ENCODE assay signal across 18 cellular contexts in the genomic region with DNA sequence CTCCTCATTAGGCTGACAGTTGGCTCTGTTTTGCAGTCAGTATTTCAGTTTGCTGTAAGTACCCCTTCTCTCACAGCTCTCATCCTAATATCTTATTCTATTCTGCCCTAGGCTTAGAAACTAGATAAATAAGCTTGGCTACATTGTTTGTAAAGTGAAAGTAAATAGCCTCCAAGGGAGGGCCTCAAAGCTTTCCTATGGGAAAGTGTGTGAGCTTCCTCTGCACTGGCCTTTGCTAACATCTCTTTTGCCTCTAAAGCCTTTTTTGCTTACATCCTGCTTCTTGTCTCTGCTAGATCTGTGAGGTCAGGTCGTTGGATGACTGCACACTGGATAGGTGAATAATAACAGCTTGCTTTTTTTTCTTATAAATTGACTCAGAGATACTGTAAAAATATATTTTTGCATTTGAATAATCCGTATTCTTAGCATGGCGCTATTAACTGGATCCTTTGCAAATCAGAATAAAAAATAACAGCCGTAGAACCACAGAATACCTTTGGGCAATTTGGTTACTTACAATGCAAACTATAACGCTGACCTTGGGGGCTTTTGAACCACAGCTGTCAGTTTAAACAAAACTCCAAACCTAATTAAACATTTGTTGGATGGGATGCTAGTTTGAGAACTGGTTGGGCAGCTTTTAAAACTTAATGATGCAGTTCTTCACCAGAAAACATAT. TPM values are rescaled to one million over a fixed set of nuclear protein-coding genes. Genes with fewer than 3 reads are reported as not detected.
DNase-seq lines count a peak whose midpoint lies in the region; ATAC-seq and TF ChIP-seq lines count a peak whose summit lies in the region.
"Had no signal": no experiment of that assay in that cellular context is flagged by ENCODE, and none has a peak within 500 bp of the region (broad histone marks: within the 10 kb centered on the region; RNA-seq: fewer than 3 reads in every experiment).

No MANE protein-coding gene starts in this region.

- TF ChIP-seq CTCF in WTC11 (IDR thresholded peaks at IDR 0.05) (no peak), esophagus squamous epithelium (IDR thresholded peaks at IDR 0.05) (no peak)

- ATAC-seq in WTC11 (peak; percentile 66), left lobe of liver (peak; percentile 74), HG02884 (IDR thresholded peaks at IDR 0.05; ENCODE audit: unreplicated experiment) (no peak), sciatic nerve (no peak)
- ATAC-seq: stimulated activated naive CD8-positive, alpha-beta T cell treated with anti-CD3 and anti-CD28 coated beads, Interleukin-15, Interleukin-2, amounts not matched to agents 100 U/mL and 50 U/mL, for 24 hours had no signal

- no peaks in the 10 kb centered on the region for H3K36me3 ChIP-seq in esophagus squamous epithelium
- H3K36me3 ChIP-seq: ovary, uterus had no signal

- H3K27ac ChIP-seq in esophagus squamous epithelium = no peak overlapping the region
- H3K27ac ChIP-seq: ovary, uterus had no signal

- CTCF ChIA-PET in WTC11 (lab: Charles Lee) = interaction anchor here (1.1 to 1.5 kb wide), 2 partner anchors 59 to 224 kb away, joined by 3 read pairs; no protein-coding TSS in a partner anchor

- no peaks in the 10 kb centered on the region for H3K9me3 ChIP-seq in esophagus squamous epithelium
- H3K9me3 ChIP-seq: ovary, uterus had no signal

- intact Hi-C loops in esophagus squamous epithelium (cut with DNase I) = no loop called here
- intact Hi-C loops in sciatic nerve (cut with DNase I) = no loop called here

- 34 to 35% methylated on average over 5 of the region's 5 CpGs for WGBS in esophagus squamous epithelium, 2 donors

- H3K27me3 Mint-ChIP-seq in WTC11 (ENCODE audit: low read depth) = peaks cover 2% of the 10 kb centered on the region; the same call in 1 of the 2 replicates
- H3K27me3 Mint-ChIP-seq: activated T-cell treated with anti-CD3 and anti-CD28 coated beads, Interleukin-2, amount 50 U/mL, for 24 hours; B cell had no signal

- H3K4me3 Mint-ChIP-seq in WTC11 = no peak overlapping the region
- H3K4me3 Mint-ChIP-seq: activated T-cell treated with anti-CD3 and anti-CD28 coated beads, Interleukin-2, amount 50 U/mL, for 24 hours; B cell had no signal

- DNase-seq in DMS79 treated with DMSO at 0.1 percent for 48 hours (lab: John Stamatoyannopoulos, UW) (peak; percentile 39), NCI-H146 (lab: John Stamatoyannopoulos, UW) (peak; percentile 57), WTC11 (ENCODE audit: low spot score) (no peak), left lobe of liver (ENCODE audit: low spot score) (no peak), esophagus squamous epithelium (lab: John Stamatoyannopoulos, UW) (no peak), sciatic nerve (ENCODE audit: low spot score) (no peak), NOMO-1 treated with DMSO at 0.1 percent for 48 hours (lab: John Stamatoyannopoulos, UW; ENCODE audit: unreplicated experiment) (no peak)
- DNase-seq: activated CD4-positive, alpha-beta T cell treated with anti-CD3 and anti-CD28 coated beads, Interleukin-2, amount 50 U/mL, for 1 hour; activated T-cell treated with anti-CD3 and anti-CD28 coated beads, Interleukin-2, amount 50 U/mL, for 24 hours; ovary; SHP77 treated with DMSO at 0.1 percent for 48 hours; stimulated activated CD4-positive, alpha-beta T cell treated with anti-CD3 and anti-CD28 coated beads, Interleukin-12 subunit alpha, Interleukin-12 subunit beta, amount 100 ng/mL, for 4 hours; stimulated activated naive CD8-positive, alpha-beta T cell treated with anti-CD3 and anti-CD28 coated beads, Interleukin-15, Interleukin-2, amounts not matched to agents 100 U/mL and 50 U/mL, for 24 hours; uterus had no signal

- H3K27ac Mint-ChIP-seq in WTC11 = 0 out of 2 replicates have a peak overlapping the region, but pooled peaks have one; percentile 19
- H3K27ac Mint-ChIP-seq: activated T-cell treated with anti-CD3 and anti-CD28 coated beads, Interleukin-2, amount 50 U/mL, for 24 hours; B cell had no signal

- no peaks in the 10 kb centered on the region for H3K36me3 Mint-ChIP-seq in WTC11

- TF ChIP-seq POLR2A in esophagus squamous epithelium (IDR thresholded peaks at IDR 0.05) = no peak

- no peak overlapping the region for H3K4me3 ChIP-seq in esophagus squamous epithelium
- H3K4me3 ChIP-seq: ovary, uterus had no signal

- no peaks in the 10 kb centered on the region for H3K9me3 Mint-ChIP-seq in WTC11

- H3K4me1 Mint-ChIP-seq in WTC11 = peaks cover 22% of the 10 kb centered on the region
- H3K4me1 Mint-ChIP-seq: B cell had no signal

- POLR2A ChIA-PET in WTC11 (lab: Charles Lee) = no interaction called here

- H3K27me3 ChIP-seq in esophagus squamous epithelium = no peaks in the 10 kb centered on the region
- H3K27me3 ChIP-seq: ovary, uterus had no signal

- peaks cover 0 to 18% (median 0%) of the 10 kb centered on the region in 3 donors for H3K4me1 ChIP-seq in esophagus squamous epithelium
- H3K4me1 ChIP-seq: uterus had no signal

TF ChIP-seq in WTC11, 78 proteins besides CTCF, POLR2A, EP300 and RAD21 (continues in another document):
- no peak for TF ChIP-seq RELA (CRISPR knock-in tag; IDR thresholded peaks at IDR 0.05; ENCODE audit: borderline replicate concordance)
- TF ChIP-seq KAT7 (CRISPR knock-in tag; IDR thresholded peaks at IDR 0.05; ENCODE audit: borderline replicate concordance) = no peak
- no peak for TF ChIP-seq ESRRA (CRISPR knock-in tag; IDR thresholded peaks at IDR 0.05; ENCODE audit: borderline replicate concordance)
- TF ChIP-seq, protein P1, sequence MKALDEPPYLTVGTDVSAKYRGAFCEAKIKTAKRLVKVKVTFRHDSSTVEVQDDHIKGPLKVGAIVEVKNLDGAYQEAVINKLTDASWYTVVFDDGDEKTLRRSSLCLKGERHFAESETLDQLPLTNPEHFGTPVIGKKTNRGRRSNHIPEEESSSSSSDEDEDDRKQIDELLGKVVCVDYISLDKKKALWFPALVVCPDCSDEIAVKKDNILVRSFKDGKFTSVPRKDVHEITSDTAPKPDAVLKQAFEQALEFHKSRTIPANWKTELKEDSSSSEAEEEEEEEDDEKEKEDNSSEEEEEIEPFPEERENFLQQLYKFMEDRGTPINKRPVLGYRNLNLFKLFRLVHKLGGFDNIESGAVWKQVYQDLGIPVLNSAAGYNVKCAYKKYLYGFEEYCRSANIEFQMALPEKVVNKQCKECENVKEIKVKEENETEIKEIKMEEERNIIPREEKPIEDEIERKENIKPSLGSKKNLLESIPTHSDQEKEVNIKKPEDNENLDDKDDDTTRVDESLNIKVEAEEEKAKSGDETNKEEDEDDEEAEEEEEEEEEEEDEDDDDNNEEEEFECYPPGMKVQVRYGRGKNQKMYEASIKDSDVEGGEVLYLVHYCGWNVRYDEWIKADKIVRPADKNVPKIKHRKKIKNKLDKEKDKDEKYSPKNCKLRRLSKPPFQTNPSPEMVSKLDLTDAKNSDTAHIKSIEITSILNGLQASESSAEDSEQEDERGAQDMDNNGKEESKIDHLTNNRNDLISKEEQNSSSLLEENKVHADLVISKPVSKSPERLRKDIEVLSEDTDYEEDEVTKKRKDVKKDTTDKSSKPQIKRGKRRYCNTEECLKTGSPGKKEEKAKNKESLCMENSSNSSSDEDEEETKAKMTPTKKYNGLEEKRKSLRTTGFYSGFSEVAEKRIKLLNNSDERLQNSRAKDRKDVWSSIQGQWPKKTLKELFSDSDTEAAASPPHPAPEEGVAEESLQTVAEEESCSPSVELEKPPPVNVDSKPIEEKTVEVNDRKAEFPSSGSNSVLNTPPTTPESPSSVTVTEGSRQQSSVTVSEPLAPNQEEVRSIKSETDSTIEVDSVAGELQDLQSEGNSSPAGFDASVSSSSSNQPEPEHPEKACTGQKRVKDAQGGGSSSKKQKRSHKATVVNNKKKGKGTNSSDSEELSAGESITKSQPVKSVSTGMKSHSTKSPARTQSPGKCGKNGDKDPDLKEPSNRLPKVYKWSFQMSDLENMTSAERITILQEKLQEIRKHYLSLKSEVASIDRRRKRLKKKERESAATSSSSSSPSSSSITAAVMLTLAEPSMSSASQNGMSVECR (CRISPR knock-in tag; IDR thresholded peaks at IDR 0.05; ENCODE audit: borderline replicate concordance) = no peak
- no peak for TF ChIP-seq SMAD3 (CRISPR knock-in tag; IDR thresholded peaks at IDR 0.05; ENCODE audit: borderline replicate concordance)
- TF ChIP-seq EMX1 (CRISPR knock-in tag; IDR thresholded peaks at IDR 0.05) = no peak
- no peak for TF ChIP-seq JUN (CRISPR knock-in tag; IDR thresholded peaks at IDR 0.05)
- no peak for TF ChIP-seq MXD4 (CRISPR knock-in tag; IDR thresholded peaks at IDR 0.05; ENCODE audit: borderline replicate concordance)
- no peak for TF ChIP-seq TEAD1 (CRISPR knock-in tag; IDR thresholded peaks at IDR 0.05)
- TF ChIP-seq, protein P2, sequence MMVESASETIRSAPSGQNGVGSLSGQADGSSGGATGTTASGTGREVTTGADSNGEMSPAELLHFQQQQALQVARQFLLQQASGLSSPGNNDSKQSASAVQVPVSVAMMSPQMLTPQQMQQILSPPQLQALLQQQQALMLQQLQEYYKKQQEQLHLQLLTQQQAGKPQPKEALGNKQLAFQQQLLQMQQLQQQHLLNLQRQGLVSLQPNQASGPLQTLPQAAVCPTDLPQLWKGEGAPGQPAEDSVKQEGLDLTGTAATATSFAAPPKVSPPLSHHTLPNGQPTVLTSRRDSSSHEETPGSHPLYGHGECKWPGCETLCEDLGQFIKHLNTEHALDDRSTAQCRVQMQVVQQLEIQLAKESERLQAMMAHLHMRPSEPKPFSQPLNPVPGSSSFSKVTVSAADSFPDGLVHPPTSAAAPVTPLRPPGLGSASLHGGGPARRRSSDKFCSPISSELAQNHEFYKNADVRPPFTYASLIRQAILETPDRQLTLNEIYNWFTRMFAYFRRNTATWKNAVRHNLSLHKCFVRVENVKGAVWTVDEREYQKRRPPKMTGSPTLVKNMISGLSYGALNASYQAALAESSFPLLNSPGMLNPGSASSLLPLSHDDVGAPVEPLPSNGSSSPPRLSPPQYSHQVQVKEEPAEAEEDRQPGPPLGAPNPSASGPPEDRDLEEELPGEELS (CRISPR knock-in tag; IDR thresholded peaks at IDR 0.05) = no peak
- TF ChIP-seq SP1 (CRISPR knock-in tag; conservative IDR thresholded peaks at IDR 0.05) = no peak
- TF ChIP-seq NFE2L1 (CRISPR knock-in tag; IDR thresholded peaks at IDR 0.05) = no peak
- TF ChIP-seq, protein P3, sequence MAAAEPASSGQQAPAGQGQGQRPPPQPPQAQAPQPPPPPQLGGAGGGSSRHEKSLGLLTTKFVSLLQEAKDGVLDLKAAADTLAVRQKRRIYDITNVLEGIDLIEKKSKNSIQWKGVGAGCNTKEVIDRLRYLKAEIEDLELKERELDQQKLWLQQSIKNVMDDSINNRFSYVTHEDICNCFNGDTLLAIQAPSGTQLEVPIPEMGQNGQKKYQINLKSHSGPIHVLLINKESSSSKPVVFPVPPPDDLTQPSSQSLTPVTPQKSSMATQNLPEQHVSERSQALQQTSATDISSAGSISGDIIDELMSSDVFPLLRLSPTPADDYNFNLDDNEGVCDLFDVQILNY (CRISPR knock-in tag; IDR thresholded peaks at IDR 0.05) = no peak

RNA-seq across cellular contexts. Expression of a gene that starts 55.1 kb away (rescaled TPM):
- 0.09 to 0.11 TPM in 2 of 3 replicates, not detected in the other for total RNA-seq in WTC11 (2021)
- 5.0 TPM for total RNA-seq in left lobe of liver
- total RNA-seq in esophagus squamous epithelium = 1 to 10 TPM in 3 of 4 donors, under 1 TPM in 1; 0.82 to 8.4 (median 3.5) TPM
- not detected for total RNA-seq in sciatic nerve
- total RNA-seq: B cell, chondrocyte, epithelial cell of proximal tubule had no signal

RNA-seq across cellular contexts. Expression of a gene that starts 55.4 kb away (rescaled TPM):
- total RNA-seq in WTC11 (2021) (0.21 to 0.34 TPM (median 0.28 TPM) in 3 replicates), left lobe of liver (36.6 TPM), esophagus squamous epithelium (10 to 100 TPM; 27.7 to 34.4 (median 29.1) TPM), sciatic nerve (0.94 TPM)
- total RNA-seq: B cell, chondrocyte, uterus had no signal

Comparison
In these comparisons a context has a peak if more than half of its experiments do, and no peak if none do; other contexts are left out.
1. DNase-seq: peak in DMS79 treated with DMSO at 0.1 percent for 48 hours (single experiment) and NCI-H146 (single experiment); none in WTC11 (single experiment), left lobe of liver (single experiment), esophagus squamous epithelium (single experiment), sciatic nerve (single experiment) and NOMO-1 treated with DMSO at 0.1 percent for 48 hours (single experiment).
2. ATAC-seq: peak in WTC11 (single experiment) and left lobe of liver (single experiment); none in HG02884 (single experiment) and sciatic nerve (single experiment).
3. RNA of a gene that starts 55.4 kb away (total RNA-seq): 36.6 TPM in left lobe of liver (single experiment) and 27.7 to 34.4 TPM in esophagus squamous epithelium; 0.94 TPM in sciatic nerve (single experiment) and 0.21 to 0.34 TPM in WTC11; every median in the first group is over 10 times any median in the second.